Comparison of ENCODE assay signal across 24 cellular contexts in the genomic region with DNA sequence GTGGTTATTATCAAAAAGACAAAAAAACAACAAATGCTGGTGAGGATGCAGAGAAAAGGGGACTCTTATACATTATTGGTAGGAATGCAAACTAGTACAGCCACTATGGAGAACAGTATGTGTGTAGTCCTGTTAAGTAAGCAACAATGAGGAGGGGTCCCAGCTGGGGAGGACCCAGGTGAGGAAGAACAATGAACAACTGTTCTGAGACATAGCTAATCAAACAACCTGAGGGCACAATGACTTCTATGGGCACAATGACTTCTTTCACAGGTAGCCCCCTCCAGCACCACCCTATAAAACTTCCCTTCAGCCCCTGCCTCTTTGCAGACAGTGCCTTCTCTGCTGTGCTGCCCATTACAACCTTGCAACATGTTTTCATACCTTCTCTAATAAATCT. TPM values are rescaled to one million over a fixed set of nuclear protein-coding genes. Genes with fewer than 3 reads are reported as not detected.
A peak's percentile ranks its signal among the peaks of the same experiment; 100 is the strongest.
DNase-seq lines count a peak whose midpoint lies in the region; ATAC-seq, FAIRE-seq and TF ChIP-seq lines count a peak whose summit lies in the region.
"Had no signal": no experiment of that assay in that cellular context is flagged by ENCODE, and none has a peak within 500 bp of the region (broad histone marks: within the 10 kb centered on the region; RNA-seq: fewer than 3 reads in every experiment).

No MANE protein-coding gene starts in this region.

- H3K4me3 ChIP-seq in bronchial epithelial cell (ENCODE audit: low read depth, low read length) (no peak overlapping the region), upper lobe of right lung (no peak overlapping the region), small intestine (ENCODE audit: low read depth in 1 of 2, low read length in 2 of 2) (no peak overlapping the region)
- H3K4me3 ChIP-seq: GM23338 had no signal

- H3K36me3 Mint-ChIP-seq in T-helper 1 cell treated with Interleukin-12 subunit alpha and Interleukin-12 subunit beta and Interleukin-4 antibody, amounts not matched to agents 30 μg/mL and 1 μg/mL, for 36 hours (ENCODE audit: low read depth) = peaks cover 18% of the 10 kb centered on the region
- H3K36me3 Mint-ChIP-seq in natural killer cell treated with Interleukin-12 subunit alpha and Interleukin-12 subunit beta and Interleukin-15 and Interleukin-18, amount 100 ng/mL, for 72 hours = no peaks in the 10 kb centered on the region
- no peaks in the 10 kb centered on the region for H3K36me3 Mint-ChIP-seq in natural killer cell
- H3K36me3 Mint-ChIP-seq: type B pancreatic cell had no signal

- peak; percentile 47 for FAIRE-seq in bronchial epithelial cell (lab: Jason Lieb, UNC)
- no peak for FAIRE-seq in small intestine (lab: Jason Lieb, UNC)
- FAIRE-seq: TTC549 had no signal

- H3K4me1 Mint-ChIP-seq in T-helper 1 cell treated with Interleukin-12 subunit alpha and Interleukin-12 subunit beta and Interleukin-4 antibody, amounts not matched to agents 30 μg/mL and 1 μg/mL, for 36 hours (ENCODE audit: low read depth) = peaks cover 76% of the 10 kb centered on the region
- H3K4me1 Mint-ChIP-seq in natural killer cell treated with Interleukin-12 subunit alpha and Interleukin-12 subunit beta and Interleukin-15 and Interleukin-18, amount 100 ng/mL, for 72 hours (ENCODE audit: low read depth in 2 of 2) = peaks cover 23 to 59% of the 10 kb centered on the region in 2 donors
- peaks cover 7 to 42% of the 10 kb centered on the region in 2 donors for H3K4me1 Mint-ChIP-seq in natural killer cell

- peaks cover 22% of the 10 kb centered on the region for H3K4me1 ChIP-seq in upper lobe of right lung
- H3K4me1 ChIP-seq in small intestine (ENCODE audit: control insufficient read depth in 2 of 2, insufficient read depth in 1 of 2, low read depth in 1 of 2, low read length in 1 of 2) = peaks cover 2 to 6% of the 10 kb centered on the region in 2 donors

- peak overlapping the region; percentile 39 for H3K27ac ChIP-seq in upper lobe of right lung
- peak overlapping the region in 1 of 2 donors; percentile 49 for H3K27ac ChIP-seq in small intestine (ENCODE audit: low read depth in 1 of 2, low read length in 1 of 2)
- H3K27ac ChIP-seq: 22Rv1 had no signal

- no peaks in the 10 kb centered on the region for H3K27me3 Mint-ChIP-seq in T-helper 1 cell treated with Interleukin-12 subunit alpha and Interleukin-12 subunit beta and Interleukin-4 antibody, amounts not matched to agents 30 μg/mL and 1 μg/mL, for 36 hours (ENCODE audit: low read depth)
- H3K27me3 Mint-ChIP-seq in natural killer cell treated with Interleukin-12 subunit alpha and Interleukin-12 subunit beta and Interleukin-15 and Interleukin-18, amount 100 ng/mL, for 72 hours = peaks cover 0 to 24% of the 10 kb centered on the region in 2 donors
- peaks cover 13 to 60% of the 10 kb centered on the region in 2 donors for H3K27me3 Mint-ChIP-seq in natural killer cell (ENCODE audit: low read depth in 2 of 2)

- H3K27me3 ChIP-seq in bronchial epithelial cell (ENCODE audit: control insufficient read depth, insufficient read depth, low read length) (no peaks in the 10 kb centered on the region), upper lobe of right lung (no peaks in the 10 kb centered on the region), small intestine (ENCODE audit: control insufficient read depth in 2 of 2, insufficient read depth in 2 of 2, low read length in 2 of 2) (peaks cover 0 to 3% of the 10 kb centered on the region in 2 donors)

- no peak for ATAC-seq in natural killer cell treated with Interleukin-12 subunit alpha and Interleukin-12 subunit beta and Interleukin-15 and Interleukin-18, amount 100 ng/mL, for 72 hours
- ATAC-seq in natural killer cell (no peak), upper lobe of right lung (no peak), GM18511 (IDR thresholded peaks at IDR 0.05; ENCODE audit: unreplicated experiment) (no peak)
- ATAC-seq: GM23338, sciatic nerve had no signal

- H3K9me3 ChIP-seq in upper lobe of right lung = no peaks in the 10 kb centered on the region
- no peaks in the 10 kb centered on the region for H3K9me3 ChIP-seq in small intestine (ENCODE audit: control insufficient read depth, low read depth)

- no peaks in the 10 kb centered on the region for H3K9me3 Mint-ChIP-seq in T-helper 1 cell treated with Interleukin-12 subunit alpha and Interleukin-12 subunit beta and Interleukin-4 antibody, amounts not matched to agents 30 μg/mL and 1 μg/mL, for 36 hours
- no peaks in the 10 kb centered on the region for H3K9me3 Mint-ChIP-seq in natural killer cell treated with Interleukin-12 subunit alpha and Interleukin-12 subunit beta and Interleukin-15 and Interleukin-18, amount 100 ng/mL, for 72 hours
- no peaks in the 10 kb centered on the region for H3K9me3 Mint-ChIP-seq in natural killer cell
- H3K9me3 Mint-ChIP-seq: GM23338, type B pancreatic cell had no signal

- TF ChIP-seq CTCF in natural killer cell (IDR thresholded peaks at IDR 0.05) (no peak), bronchial epithelial cell (IDR thresholded peaks at IDR 0.05; ENCODE audit: insufficient read depth, low read length, severe bottlenecking) (no peak), upper lobe of right lung (IDR thresholded peaks at IDR 0.05) (no peak)

- DNase-seq in T-helper 1 cell (no peak), natural killer cell (no peak), bronchial epithelial cell (ENCODE audit: low read depth) (no peak), upper lobe of right lung (no peak), small intestine (no peak)
- no peak for DNase-seq in natural killer cell treated with Interleukin-12 subunit alpha and Interleukin-12 subunit beta and Interleukin-15 and Interleukin-18, amount 100 ng/mL, for 72 hours (ENCODE audit: low spot score)
- DNase-seq: activated CD4-positive, CD25-positive, alpha-beta regulatory T cell treated with anti-CD3 and anti-CD28 coated beads, Interleukin-2, amount 50 U/mL, for 72 hours; activated CD8-positive, alpha-beta memory T cell treated with anti-CD3 and anti-CD28 coated beads, Interleukin-2, amount 50 U/mL, for 4 hours; activated naive CD4-positive, alpha-beta T cell; GDM1; islet precursor cell; KBM-7; NCI-H146; SHP77 had no signal

- peak overlapping the region; percentile 19 for H3K4me3 Mint-ChIP-seq in T-helper 1 cell treated with Interleukin-12 subunit alpha and Interleukin-12 subunit beta and Interleukin-4 antibody, amounts not matched to agents 30 μg/mL and 1 μg/mL, for 36 hours
- peak overlapping the region; percentile 54 for H3K4me3 Mint-ChIP-seq in natural killer cell treated with Interleukin-12 subunit alpha and Interleukin-12 subunit beta and Interleukin-15 and Interleukin-18, amount 100 ng/mL, for 72 hours
- no peak overlapping the region for H3K4me3 Mint-ChIP-seq in natural killer cell
- H3K4me3 Mint-ChIP-seq: GM23338, type B pancreatic cell had no signal

- H3K36me3 ChIP-seq in bronchial epithelial cell (ENCODE audit: control insufficient read depth, insufficient read depth, low read length) = no peaks in the 10 kb centered on the region
- H3K36me3 ChIP-seq in upper lobe of right lung = no peaks in the 10 kb centered on the region
- H3K36me3 ChIP-seq in small intestine (ENCODE audit: control insufficient read depth in 2 of 2, insufficient read depth in 2 of 2, low read length in 2 of 2) = no peaks in the 10 kb centered on the region

- peak overlapping the region; percentile 81 for H3K27ac Mint-ChIP-seq in T-helper 1 cell treated with Interleukin-12 subunit alpha and Interleukin-12 subunit beta and Interleukin-4 antibody, amounts not matched to agents 30 μg/mL and 1 μg/mL, for 36 hours
- H3K27ac Mint-ChIP-seq in natural killer cell treated with Interleukin-12 subunit alpha and Interleukin-12 subunit beta and Interleukin-15 and Interleukin-18, amount 100 ng/mL, for 72 hours = peak overlapping the region; percentile 80 to 81
- no peak overlapping the region for H3K27ac Mint-ChIP-seq in natural killer cell
- H3K27ac Mint-ChIP-seq: GM23338, type B pancreatic cell had no signal

- intact Hi-C loops in natural killer cell (cut with micrococcal nuclease) (no loop called here), upper lobe of right lung (cut with DNase I) (no loop called here)

RNA-seq across cellular contexts. Expression of a gene that starts 5.6 kb away (rescaled TPM):
- total RNA-seq in natural killer cell treated with Interleukin-12 subunit alpha and Interleukin-12 subunit beta and Interleukin-15 and Interleukin-18, amount 100 ng/mL, for 72 hours = 1 to 10 TPM; 1.4 to 8.5 TPM
- 10 to 100 TPM in 2 of 3 donors, 1 to 10 TPM in 1; 7.1 to 27.8 (median 12.8) TPM for total RNA-seq in natural killer cell
- total RNA-seq in bronchial epithelial cell = 0.13 TPM in 1 of 2 replicates, not detected in the other
- total RNA-seq in upper lobe of right lung = 87.9 TPM
- 10 to 100 TPM in 1 of 3 donors, 1 to 10 TPM in 2; 4.2 to 21.6 (median 5.0) TPM for polyA plus RNA-seq in small intestine
- total RNA-seq: HT1080, NCI-H460 had no signal

RNA-seq across cellular contexts. Expression of a gene that starts 32.9 kb away (rescaled TPM):
- total RNA-seq in natural killer cell treated with Interleukin-12 subunit alpha and Interleukin-12 subunit beta and Interleukin-15 and Interleukin-18, amount 100 ng/mL, for 72 hours = 10 to 100 TPM; 10.8 to 12.8 TPM
- total RNA-seq in natural killer cell (1 to 10 TPM; 6.3 to 7.5 (median 6.7) TPM), bronchial epithelial cell (34.8 and 81.4 TPM in 2 replicates), upper lobe of right lung (11.8 TPM)
- polyA plus RNA-seq in small intestine = 1 to 10 TPM; 3.0 to 4.0 (median 3.9) TPM

RNA-seq across cellular contexts. Expression of a gene that starts 42.8 kb away (rescaled TPM):
- not detected for total RNA-seq in natural killer cell treated with Interleukin-12 subunit alpha and Interleukin-12 subunit beta and Interleukin-15 and Interleukin-18, amount 100 ng/mL, for 72 hours
- total RNA-seq in natural killer cell (not detected), bronchial epithelial cell (under 0.01 and 0.13 TPM in 2 replicates), upper lobe of right lung (2.5 TPM)
- polyA plus RNA-seq in small intestine = 1 to 10 TPM in 1 of 3 donors, under 1 TPM in 1, not detected in 1; under 0.01 to 2.3 TPM
- total RNA-seq: HT1080, NCI-H460 had no signal
- polyA plus RNA-seq: GM23338 had no signal

RNA-seq across cellular contexts. Expression of a gene that starts 44.9 kb away (rescaled TPM):
- total RNA-seq in natural killer cell treated with Interleukin-12 subunit alpha and Interleukin-12 subunit beta and Interleukin-15 and Interleukin-18, amount 100 ng/mL, for 72 hours = under 1 TPM in 1 of 2 donors, not detected in 1; 0.45 TPM
- total RNA-seq in natural killer cell (under 1 TPM in 2 of 3 donors, not detected in 1; 0.49 to 0.58 TPM), bronchial epithelial cell (38.7 and 79.2 TPM in 2 replicates), upper lobe of right lung (119 TPM)
- polyA plus RNA-seq in small intestine = 10 to 100 TPM in 1 of 3 donors, 1 to 10 TPM in 2; 1.6 to 27.5 (median 3.1) TPM
- polyA plus RNA-seq: neural cell had no signal

Comparison
In these comparisons a context has a peak if more than half of its experiments do, and no peak if none do; other contexts are left out.
1. H3K27ac Mint-ChIP-seq: peak in T-helper 1 cell treated with Interleukin-12 subunit alpha and Interleukin-12 subunit beta and Interleukin-4 antibody, amounts not matched to agents 30 μg/mL and 1 μg/mL, for 36 hours (single experiment) and natural killer cell treated with Interleukin-12 subunit alpha and Interleukin-12 subunit beta and Interleukin-15 and Interleukin-18, amount 100 ng/mL, for 72 hours (2 of 2); none in natural killer cell (0 of 2).